13 cellular contexts compared by ENCODE assay signal in genomic region chr1:19413999-19414398, GRCh38.
DNase-seq lines count a peak whose midpoint lies in the region; ATAC-seq and TF ChIP-seq lines count a peak whose summit lies in the region.
"Had no signal": no experiment of that assay in that cellular context is flagged by ENCODE, and none has a peak within 500 bp of the region (broad histone marks: within the 10 kb centered on the region; RNA-seq: fewer than 3 reads in every experiment).

No MANE protein-coding gene starts in this region.

- H3K27ac Mint-ChIP-seq in osteocyte (ENCODE audit: unreplicated experiment), result peak overlapping the region; percentile 77

- H3K9me3 Mint-ChIP-seq in osteocyte (ENCODE audit: unreplicated experiment), result no peaks in the 10 kb centered on the region

- H3K36me3 ChIP-seq in cardiac muscle cell (peaks cover 9% of the 10 kb centered on the region), gastroesophageal sphincter (peaks cover 0 to 11% of the 10 kb centered on the region in 2 donors), upper lobe of left lung (peaks cover 0 to 35% (median 10%) of the 10 kb centered on the region in 4 donors)

- H3K9me3 ChIP-seq in cardiac muscle cell (ENCODE audit: low read depth) (no peaks in the 10 kb centered on the region), gastroesophageal sphincter (no peaks in the 10 kb centered on the region), upper lobe of left lung (no peaks in the 10 kb centered on the region)

- 16 to 31% methylated on average over 5 to 8 of the region's 12 CpGs for WGBS in gastroesophageal sphincter (ENCODE audit: low coverage in 1 of 2), 2 donors
- WGBS in upper lobe of left lung, 2 donors, result 77 to 91% methylated on average over 11 to 12 of the region's 12 CpGs

- ATAC-seq in Right ventricle myocardium inferior (no peak), gastroesophageal sphincter (no peak), upper lobe of left lung (ENCODE audit: low FRiP score in 2 of 2) (no peak)
- no peak for ATAC-seq in activated CD4-positive, CD25-positive, alpha-beta regulatory T cell treated with anti-CD3 and anti-CD28 coated beads, Interleukin-2, amount 50 U/mL, for 24 hours

- no peak overlapping the region for H3K4me3 Mint-ChIP-seq in osteocyte (ENCODE audit: unreplicated experiment)

- H3K4me3 ChIP-seq in cardiac muscle cell (no peak overlapping the region), gastroesophageal sphincter (peak overlapping the region in 1 of 2 donors; percentile 1), upper lobe of left lung (no peak overlapping the region)
- H3K4me3 ChIP-seq: PC-9 had no signal

- no peak for TF ChIP-seq POLR2A in gastroesophageal sphincter (IDR thresholded peaks at IDR 0.05)
- no peak for TF ChIP-seq POLR2A in upper lobe of left lung (IDR thresholded peaks at IDR 0.05)

- intact Hi-C loops in Right ventricle myocardium inferior (cut with DNase I), result no loop called here

- peaks cover 45% of the 10 kb centered on the region for H3K4me1 Mint-ChIP-seq in osteocyte (ENCODE audit: unreplicated experiment)

- H3K36me3 Mint-ChIP-seq in osteocyte (ENCODE audit: unreplicated experiment), result peaks cover 45% of the 10 kb centered on the region

- no peak for TF ChIP-seq EP300 in gastroesophageal sphincter (IDR thresholded peaks at IDR 0.05)
- no peak for TF ChIP-seq EP300 in upper lobe of left lung (IDR thresholded peaks at IDR 0.05)

- H3K27me3 ChIP-seq in cardiac muscle cell (no peaks in the 10 kb centered on the region), gastroesophageal sphincter (no peaks in the 10 kb centered on the region), upper lobe of left lung (no peaks in the 10 kb centered on the region)
- H3K27me3 ChIP-seq: brain microvascular endothelial cell had no signal

- DNase-seq in cardiac muscle cell (ENCODE audit: low read depth in 1 of 2, low spot score in 1 of 2) (no peak), Right ventricle myocardium inferior (ENCODE audit: missing footprints) (no peak), osteocyte (ENCODE audit: extremely low spot score, unreplicated experiment) (no peak), upper lobe of left lung (no peak)
- no peak for DNase-seq in stimulated activated CD4-positive, alpha-beta T cell treated with anti-CD3 and anti-CD28 coated beads, Interleukin-2, amount 100 ng/mL, for 24 hours
- no peak for DNase-seq in stimulated activated CD4-positive, alpha-beta T cell treated with anti-CD3 and anti-CD28 coated beads, Interleukin-12 subunit alpha, Interleukin-12 subunit beta, amount 100 ng/mL, for 4 hours
- DNase-seq: ACHN; activated CD4-positive, CD25-positive, alpha-beta regulatory T cell treated with anti-CD3 and anti-CD28 coated beads, Interleukin-2, amount 50 U/mL, for 72 hours; brain microvascular endothelial cell; NCI-H1105 treated with DMSO at 0.1 percent for 48 hours; PC-9 had no signal

- H3K4me1 ChIP-seq in cardiac muscle cell (ENCODE audit: low read depth), result peaks cover 20% of the 10 kb centered on the region
- peaks cover 20 to 100% (median 54%) of the 10 kb centered on the region in 3 donors for H3K4me1 ChIP-seq in gastroesophageal sphincter
- H3K4me1 ChIP-seq in upper lobe of left lung, result peaks cover 7 to 53% (median 40%) of the 10 kb centered on the region in 4 donors

- H3K27ac ChIP-seq in cardiac muscle cell (peak overlapping the region; percentile 70), gastroesophageal sphincter (peak overlapping the region; percentile 86 to 93 (median 92)), upper lobe of left lung (peak overlapping the region; percentile 17 to 78 (median 68))
- H3K27ac ChIP-seq: brain microvascular endothelial cell, PC-9 had no signal

- H3K27me3 Mint-ChIP-seq in osteocyte (ENCODE audit: unreplicated experiment), result no peaks in the 10 kb centered on the region

- TF ChIP-seq CTCF in cardiac muscle cell (IDR thresholded peaks at IDR 0.05; ENCODE audit: low read depth, low read length) (no peak), gastroesophageal sphincter (IDR thresholded peaks at IDR 0.05) (no peak), osteocyte (IDR thresholded peaks at IDR 0.05) (no peak), upper lobe of left lung (IDR thresholded peaks at IDR 0.05) (no peak)
